In genomic region chr2:42828487-42829416, GRCh38 we compare ENCODE assay signal across 8 cellular contexts. TPM values are rescaled to one million over a fixed set of nuclear protein-coding genes. Genes with fewer than 3 reads are reported as not detected.
DNase-seq lines count a peak whose midpoint lies in the region; ATAC-seq and TF ChIP-seq lines count a peak whose summit lies in the region.

No MANE protein-coding gene starts in this region.

- H3K79me2 ChIP-seq in DOHH2 (ENCODE audit: control insufficient read depth, low read length) = no peaks in the 10 kb centered on the region
- H3K79me2 ChIP-seq in MM.1S (ENCODE audit: low read length) = no peaks in the 10 kb centered on the region

- H3K9me3 ChIP-seq in DOHH2 (ENCODE audit: control insufficient read depth, insufficient read depth, low read length) (no peaks in the 10 kb centered on the region), MM.1S (replicated peaks; ENCODE audit: insufficient read depth, low read length) (no peaks in the 10 kb centered on the region)

- H3K4me3 Mint-ChIP-seq in activated naive CD4-positive, alpha-beta T cell treated with anti-CD3 and anti-CD28 coated beads for 36 hours = no peak overlapping the region

- H3K36me3 Mint-ChIP-seq in activated naive CD4-positive, alpha-beta T cell treated with anti-CD3 and anti-CD28 coated beads for 36 hours (ENCODE audit: low read depth) = no peaks in the 10 kb centered on the region

- H4K20me1 ChIP-seq in DOHH2 (ENCODE audit: control insufficient read depth, insufficient read depth, low read depth, low read length) (no peaks in the 10 kb centered on the region), MM.1S (ENCODE audit: insufficient read depth, low read length) (no peaks in the 10 kb centered on the region)

- no peaks in the 10 kb centered on the region for H3K27me3 Mint-ChIP-seq in activated naive CD4-positive, alpha-beta T cell treated with anti-CD3 and anti-CD28 coated beads for 36 hours (ENCODE audit: low read depth)

- H3K4me1 ChIP-seq in DOHH2 (ENCODE audit: control insufficient read depth, low read length) (peaks cover 5% of the 10 kb centered on the region), MM.1S (ENCODE audit: low read length) (no peaks in the 10 kb centered on the region)

- H3K9me3 Mint-ChIP-seq in activated naive CD4-positive, alpha-beta T cell treated with anti-CD3 and anti-CD28 coated beads for 36 hours = no peaks in the 10 kb centered on the region

- intact Hi-C loops in activated naive CD4-positive, alpha-beta T cell treated with anti-CD3 and anti-CD28 coated beads for 36 hours (cut with micrococcal nuclease) = loop anchor here (2.0 to 5.0 kb wide), 6 partner anchors 99 to 780 kb away; no protein-coding TSS in a partner anchor
- intact Hi-C loops in head of caudate nucleus (cut with DNase I) = no loop called here
- intact Hi-C loops in posterior cingulate gyrus (cut with DNase I) = loop anchor here (1.0 to 10.0 kb wide), 7 partner anchors 119 to 779 kb away; no protein-coding TSS in a partner anchor

- TF ChIP-seq CTCF in DOHH2 (IDR thresholded peaks at IDR 0.05; ENCODE audit: low read depth, low read length, poor library complexity, severe bottlenecking) (peak; percentile 96), MM.1S (IDR thresholded peaks at IDR 0.05; ENCODE audit: low read length) (peak; percentile 97)

- DNase-seq in MM.1S (peak; percentile 67), head of caudate nucleus (peak; percentile 62 to 88 (median 77)), posterior cingulate gyrus (peak; percentile 49 to 96 (median 73)), ureter (ENCODE audit: low spot score) (peak; percentile 74)
- DNase-seq in activated naive CD4-positive, alpha-beta T cell treated with anti-CD3 and anti-CD28 coated beads for 36 hours = peak; percentile 78

- H3K4me2 ChIP-seq in DOHH2 (ENCODE audit: low read length) (no peak overlapping the region), MM.1S (ENCODE audit: low read depth, low read length) (no peak overlapping the region)

- no peak overlapping the region for H3K4me3 ChIP-seq in DOHH2 (ENCODE audit: low read length)
- H3K4me3 ChIP-seq in MM.1S (ENCODE audit: low read length) = no peak overlapping the region

- no peak overlapping the region for H2AFZ ChIP-seq in MM.1S (ENCODE audit: low read length)

- H3K9ac ChIP-seq in MM.1S (ENCODE audit: low read length) = no peak overlapping the region

- H3K36me3 ChIP-seq in DOHH2 (ENCODE audit: control insufficient read depth, low read length) (no peaks in the 10 kb centered on the region), MM.1S (replicated peaks; ENCODE audit: insufficient read depth, low read length) (no peaks in the 10 kb centered on the region)

- H3K27me3 ChIP-seq in DOHH2 (ENCODE audit: control insufficient read depth, low read length) (peaks cover 2% of the 10 kb centered on the region), MM.1S (replicated peaks; ENCODE audit: insufficient read depth, low read length) (no peaks in the 10 kb centered on the region)

- no peaks in the 10 kb centered on the region for H3F3A ChIP-seq in DOHH2 (ENCODE audit: control insufficient read depth, insufficient read depth)
- H3F3A ChIP-seq in MM.1S (ENCODE audit: insufficient read depth, low read length) = no peaks in the 10 kb centered on the region

- ATAC-seq in GM21825 (IDR thresholded peaks at IDR 0.05; ENCODE audit: unreplicated experiment) (peak; percentile 88), SK-N-SH treated with all-trans-retinoic acid at 6 μM for 48 hours (peak; percentile 96)

- H3K27ac Mint-ChIP-seq in activated naive CD4-positive, alpha-beta T cell treated with anti-CD3 and anti-CD28 coated beads for 36 hours = no peak overlapping the region

- peaks cover 16% of the 10 kb centered on the region for H3K4me1 Mint-ChIP-seq in activated naive CD4-positive, alpha-beta T cell treated with anti-CD3 and anti-CD28 coated beads for 36 hours (ENCODE audit: low read depth)

- CTCF ChIA-PET in activated naive CD4-positive, alpha-beta T cell treated with anti-CD3 and anti-CD28 coated beads for 36 hours (lab: Charles Lee) = interaction anchor here (0.6 to 3.8 kb wide), 21 partner anchors 10 to 749 kb away, joined by 3 to 32 read pairs (median 5); no protein-coding TSS in a partner anchor

- no peak overlapping the region for H3K27ac ChIP-seq in DOHH2 (ENCODE audit: low read depth, low read length)
- no peak overlapping the region for H3K27ac ChIP-seq in MM.1S (ENCODE audit: low read length)

- H3K9me2 ChIP-seq in DOHH2 (replicated peaks; ENCODE audit: control insufficient read depth, low read length) (no peaks in the 10 kb centered on the region), MM.1S (replicated peaks; ENCODE audit: insufficient read depth, low read length) (no peaks in the 10 kb centered on the region)

TF ChIP-seq in SK-N-SH treated with all-trans-retinoic acid at 6 μM for 48 hours, 23 proteins besides CTCF, POLR2A, EP300 and RAD21:
- no peak for TF ChIP-seq TSHZ2 (CRISPR knock-in tag; IDR thresholded peaks at IDR 0.05)
- TF ChIP-seq GLIS3 (CRISPR knock-in tag; IDR thresholded peaks at IDR 0.05) = no peak
- no peak for TF ChIP-seq ZFP30 (CRISPR knock-in tag; IDR thresholded peaks at IDR 0.05)
- TF ChIP-seq CSDC2 (CRISPR knock-in tag; IDR thresholded peaks at IDR 0.05) = no peak
- no peak for TF ChIP-seq RARB (CRISPR knock-in tag; IDR thresholded peaks at IDR 0.05)
- TF ChIP-seq OSR1 (CRISPR knock-in tag; IDR thresholded peaks at IDR 0.05) = no peak
- no peak for TF ChIP-seq SNAI2 (CRISPR knock-in tag; IDR thresholded peaks at IDR 0.05)
- no peak for TF ChIP-seq BACH2 (CRISPR knock-in tag; IDR thresholded peaks at IDR 0.05; ENCODE audit: borderline replicate concordance)

RNA-seq across cellular contexts. Expression of gene HAAO, which starts 36.4 kb away (rescaled TPM):
- under 1 TPM; 0.41 to 0.52 TPM for total RNA-seq in activated naive CD4-positive, alpha-beta T cell treated with anti-CD3 and anti-CD28 coated beads for 36 hours
- 14.1 TPM for total RNA-seq in ureter
